Comparison of ENCODE assay signal across 39 cellular contexts in genomic region chr19:6326815-6327214, GRCh38. TPM values are rescaled to one million over a fixed set of nuclear protein-coding genes. Genes with fewer than 3 reads are reported as not detected.
"Had no signal": no experiment of that assay in that cellular context is flagged by ENCODE, and none has a peak within 500 bp of the region (broad histone marks: within the 10 kb centered on the region; RNA-seq: fewer than 3 reads in every experiment).

No MANE protein-coding gene starts in this region.

- H3K4me3 Mint-ChIP-seq: activated B cell treated with CpG ODN at 0.5 μM for 24 hours; activated CD4-positive, alpha-beta memory T cell treated with anti-CD3 and anti-CD28 coated beads, Interleukin-2, amount 10 ng/mL, durations not matched to agents 7 days and 5 days; activated CD4-positive, alpha-beta T cell treated with anti-CD3 and anti-CD28 coated beads, Interleukin-2, amount 10 ng/mL, durations not matched to agents 24 days and 14 days; activated CD8-positive, alpha-beta memory T cell treated with anti-CD3 and anti-CD28 coated beads, Interleukin-2, amount 10 ng/mL, durations not matched to agents 7 days and 5 days; activated CD8-positive, alpha-beta T cell treated with anti-CD3 and anti-CD28 coated beads, Interleukin-2, amount 10 ng/mL, durations not matched to agents 7 days and 5 days; activated naive CD4-positive, alpha-beta T cell treated with anti-CD3 and anti-CD28 coated beads for 36 hours; activated naive CD4-positive, alpha-beta T cell treated with anti-CD3 and anti-CD28 coated beads, Interleukin-2, amount 50 U/mL, for 24 hours; activated naive CD8-positive, alpha-beta T cell treated with anti-CD3 and anti-CD28 coated beads for 36 hours; activated T-cell treated with anti-CD3 and anti-CD28 coated beads, Interleukin-2, amount 50 U/mL, for 4 hours; activated T-cell treated with anti-CD3 and anti-CD28 coated beads, Interleukin-2, amount 50 U/mL, for 72 hours; activated T-helper 1 cell treated with anti-CD3 and anti-CD28 coated beads, Interleukin-12 subunit alpha, Interleukin-12 subunit beta, Interleukin-2, Interleukin-4 antibody, amounts not matched to agents 30 ng/mL and 10 ng/mL and 1 ng/mL, durations not matched to agents 14 hours and 24 hours and 36 hours; activated T-helper 17 cell treated with anti-CD3 and anti-CD28 coated beads, Interleukin-2, amount 50 U/mL, for 72 hours; T-helper 1 cell treated with Interleukin-12 subunit alpha and Interleukin-12 subunit beta and Interleukin-4 antibody, amounts not matched to agents 30 μg/mL and 1 μg/mL, for 36 hours; T-helper 2 cell treated with Interferon-gamma antibody and Interleukin-4, amounts not matched to agents 5 μg/mL and 100 μg/mL, for 36 hours had no signal

- H3K9me3 ChIP-seq: adrenal gland, body of pancreas, breast epithelium had no signal

- H3K36me3 ChIP-seq: adrenal gland, brain microvascular endothelial cell, breast epithelium had no signal

- H3K36me3 Mint-ChIP-seq: activated CD8-positive, alpha-beta memory T cell treated with anti-CD3 and anti-CD28 coated beads, Interleukin-2, amount 10 ng/mL, durations not matched to agents 7 days and 5 days had no signal

- H3K4me1 Mint-ChIP-seq: activated B cell treated with CpG ODN at 0.5 μM for 24 hours; activated CD4-positive, alpha-beta memory T cell treated with anti-CD3 and anti-CD28 coated beads, Interleukin-2, amount 10 ng/mL, durations not matched to agents 7 days and 5 days; activated CD4-positive, alpha-beta T cell treated with anti-CD3 and anti-CD28 coated beads, Interleukin-2, amount 10 ng/mL, durations not matched to agents 24 days and 14 days; activated CD8-positive, alpha-beta memory T cell treated with anti-CD3 and anti-CD28 coated beads, Interleukin-2, amount 10 ng/mL, durations not matched to agents 7 days and 5 days; activated naive CD4-positive, alpha-beta T cell treated with anti-CD3 and anti-CD28 coated beads, Interleukin-2, amount 50 U/mL, for 24 hours; activated naive CD8-positive, alpha-beta T cell treated with anti-CD3 and anti-CD28 coated beads for 36 hours; activated T-helper 17 cell treated with anti-CD3 and anti-CD28 coated beads, Interleukin-2, amount 50 U/mL, for 72 hours had no signal

- FAIRE-seq: astrocyte, TTC549 had no signal

- H3K9me3 Mint-ChIP-seq: activated B cell treated with CpG ODN at 0.5 μM for 24 hours; activated CD4-positive, alpha-beta memory T cell treated with anti-CD3 and anti-CD28 coated beads, Interleukin-2, amount 10 ng/mL, durations not matched to agents 7 days and 5 days; activated CD4-positive, alpha-beta T cell treated with anti-CD3 and anti-CD28 coated beads, Interleukin-2, amount 10 ng/mL, durations not matched to agents 24 days and 14 days; activated naive CD4-positive, alpha-beta T cell treated with anti-CD3 and anti-CD28 coated beads for 36 hours; activated naive CD4-positive, alpha-beta T cell treated with anti-CD3 and anti-CD28 coated beads, Interleukin-2, amount 50 U/mL, for 24 hours; activated T-cell treated with anti-CD3 and anti-CD28 coated beads, Interleukin-2, amount 50 U/mL, for 4 hours; activated T-helper 1 cell treated with anti-CD3 and anti-CD28 coated beads, Interleukin-12 subunit alpha, Interleukin-12 subunit beta, Interleukin-2, Interleukin-4 antibody, amounts not matched to agents 30 ng/mL and 10 ng/mL and 1 ng/mL, durations not matched to agents 14 hours and 24 hours and 36 hours; activated T-helper 17 cell treated with anti-CD3 and anti-CD28 coated beads, Interleukin-2, amount 50 U/mL, for 72 hours; T-helper 1 cell treated with Interleukin-12 subunit alpha and Interleukin-12 subunit beta and Interleukin-4 antibody, amounts not matched to agents 30 μg/mL and 1 μg/mL, for 36 hours; T-helper 2 cell treated with Interferon-gamma antibody and Interleukin-4, amounts not matched to agents 5 μg/mL and 100 μg/mL, for 36 hours had no signal

- H3K4me3 ChIP-seq: adrenal gland, body of pancreas, breast epithelium had no signal

- H3K27ac ChIP-seq: adrenal gland, body of pancreas, brain microvascular endothelial cell, breast epithelium, VCaP had no signal

- H3K27me3 ChIP-seq: adrenal gland, body of pancreas, brain microvascular endothelial cell had no signal

- ATAC-seq: activated CD8-positive, alpha-beta memory T cell treated with anti-CD3 and anti-CD28 coated beads, Interleukin-2, amount 10 ng/mL, durations not matched to agents 7 days and 5 days; activated CD8-positive, alpha-beta T cell treated with anti-CD3 and anti-CD28 coated beads, Interleukin-2, amount 10 ng/mL, durations not matched to agents 7 days and 5 days; activated T-cell treated with anti-CD3 and anti-CD28 coated beads, Interleukin-2, amount 50 U/mL, for 4 hours; activated T-cell treated with anti-CD3 and anti-CD28 coated beads, Interleukin-2, amount 50 U/mL, for 72 hours; activated T-helper 17 cell treated with anti-CD3 and anti-CD28 coated beads, Interleukin-2, amount 50 U/mL, for 72 hours; body of pancreas had no signal

- DNase-seq: activated B cell treated with CpG ODN at 0.5 μM for 24 hours; activated CD4-positive, alpha-beta memory T cell treated with anti-CD3 and anti-CD28 coated beads, Interleukin-2, amount 10 ng/mL, durations not matched to agents 7 days and 5 days; activated CD4-positive, alpha-beta T cell treated with anti-CD3 and anti-CD28 coated beads for 4 hours; activated CD4-positive, alpha-beta T cell treated with anti-CD3 and anti-CD28 coated beads, Interleukin-2, amount 10 ng/mL, durations not matched to agents 24 days and 14 days; activated CD4-positive, alpha-beta T cell treated with anti-CD3 and anti-CD28 coated beads, Interleukin-2, amount 50 U/mL, for 1 hour; activated CD4-positive, alpha-beta T cell treated with anti-CD3 and anti-CD28 coated beads, Interleukin-2, amount 50 U/mL, for 4 hours; activated CD4-positive, CD25-positive, alpha-beta regulatory T cell treated with anti-CD3 and anti-CD28 coated beads, Interleukin-2, amount 50 U/mL, for 72 hours; activated CD8-positive, alpha-beta memory T cell treated with anti-CD3 and anti-CD28 coated beads for 24 hours; activated CD8-positive, alpha-beta memory T cell treated with anti-CD3 and anti-CD28 coated beads, Interleukin-2, amount 10 ng/mL, durations not matched to agents 7 days and 5 days; activated CD8-positive, alpha-beta memory T cell treated with anti-CD3 and anti-CD28 coated beads, Interleukin-2, amount 50 U/mL, for 48 hours; activated CD8-positive, alpha-beta T cell treated with anti-CD3 and anti-CD28 coated beads, Interleukin-2, amount 10 ng/mL, durations not matched to agents 7 days and 5 days; activated effector memory CD4-positive, alpha-beta T cell treated with anti-CD3 and anti-CD28 coated beads, Interleukin-2, amount 50 U/mL, for 16 hours; activated gamma-delta T cell treated with Interleukin-2 at 50 U/mL for 16 hours; activated naive CD4-positive, alpha-beta T cell; activated naive CD4-positive, alpha-beta T cell treated with anti-CD3 and anti-CD28 coated beads for 36 hours; activated naive CD8-positive, alpha-beta T cell treated with anti-CD3 and anti-CD28 coated beads for 36 hours; activated T-cell treated with anti-CD3 and anti-CD28 coated beads, Interleukin-2, amount 50 U/mL, for 4 hours; activated T-cell treated with anti-CD3 and anti-CD28 coated beads, Interleukin-2, amount 50 U/mL, for 72 hours; adrenal gland; amniotic stem cell; body of pancreas; brain microvascular endothelial cell; central memory CD4-positive, alpha-beta T cell; cerebellar nuclear complex; T-helper 1 cell; T-helper 2 cell; T-helper 9 cell had no signal

- H3K27ac Mint-ChIP-seq: activated B cell treated with CpG ODN at 0.5 μM for 24 hours; activated CD4-positive, alpha-beta memory T cell treated with anti-CD3 and anti-CD28 coated beads, Interleukin-2, amount 10 ng/mL, durations not matched to agents 7 days and 5 days; activated CD4-positive, alpha-beta T cell treated with anti-CD3 and anti-CD28 coated beads, Interleukin-2, amount 10 ng/mL, durations not matched to agents 24 days and 14 days; activated CD8-positive, alpha-beta memory T cell treated with anti-CD3 and anti-CD28 coated beads, Interleukin-2, amount 10 ng/mL, durations not matched to agents 7 days and 5 days; activated CD8-positive, alpha-beta T cell treated with anti-CD3 and anti-CD28 coated beads, Interleukin-2, amount 10 ng/mL, durations not matched to agents 7 days and 5 days; activated naive CD4-positive, alpha-beta T cell treated with anti-CD3 and anti-CD28 coated beads for 36 hours; activated naive CD4-positive, alpha-beta T cell treated with anti-CD3 and anti-CD28 coated beads, Interleukin-2, amount 50 U/mL, for 24 hours; activated naive CD8-positive, alpha-beta T cell treated with anti-CD3 and anti-CD28 coated beads for 36 hours; activated T-cell treated with anti-CD3 and anti-CD28 coated beads, Interleukin-2, amount 50 U/mL, for 72 hours; activated T-helper 1 cell treated with anti-CD3 and anti-CD28 coated beads, Interleukin-12 subunit alpha, Interleukin-12 subunit beta, Interleukin-2, Interleukin-4 antibody, amounts not matched to agents 30 ng/mL and 10 ng/mL and 1 ng/mL, durations not matched to agents 14 hours and 24 hours and 36 hours; activated T-helper 17 cell treated with anti-CD3 and anti-CD28 coated beads, Interleukin-2, amount 50 U/mL, for 72 hours; T-helper 1 cell treated with Interleukin-12 subunit alpha and Interleukin-12 subunit beta and Interleukin-4 antibody, amounts not matched to agents 30 μg/mL and 1 μg/mL, for 36 hours; T-helper 2 cell treated with Interferon-gamma antibody and Interleukin-4, amounts not matched to agents 5 μg/mL and 100 μg/mL, for 36 hours had no signal

- H3K4me1 ChIP-seq: adrenal gland, body of pancreas, breast epithelium had no signal

- H3K27me3 Mint-ChIP-seq: activated CD8-positive, alpha-beta memory T cell treated with anti-CD3 and anti-CD28 coated beads, Interleukin-2, amount 10 ng/mL, durations not matched to agents 7 days and 5 days; activated naive CD4-positive, alpha-beta T cell treated with anti-CD3 and anti-CD28 coated beads, Interleukin-2, amount 50 U/mL, for 24 hours; activated naive CD8-positive, alpha-beta T cell treated with anti-CD3 and anti-CD28 coated beads for 36 hours; activated T-helper 17 cell treated with anti-CD3 and anti-CD28 coated beads, Interleukin-2, amount 50 U/mL, for 72 hours had no signal

RNA-seq across cellular contexts. Expression of gene ACER1, which starts 6.6 kb away (rescaled TPM):
- total RNA-seq: activated B cell treated with CpG ODN at 0.5 μM for 24 hours; activated naive CD4-positive, alpha-beta T cell treated with anti-CD3 and anti-CD28 coated beads for 36 hours; activated naive CD8-positive, alpha-beta T cell treated with anti-CD3 and anti-CD28 coated beads for 36 hours; activated T-helper 1 cell treated with anti-CD3 and anti-CD28 coated beads, Interleukin-12 subunit alpha, Interleukin-12 subunit beta, Interleukin-2, Interleukin-4 antibody, amounts not matched to agents 30 ng/mL and 10 ng/mL and 1 ng/mL, durations not matched to agents 14 hours and 24 hours and 36 hours; activated T-helper 17 cell treated with anti-CD3 and anti-CD28 coated beads, Interleukin-2, amount 50 U/mL, for 72 hours; adrenal gland; aorta; astrocyte; body of pancreas; cardiac septum; chondrocyte had no signal
